In genomic region chr20:55213653-55214052, GRCh38 we compare ENCODE assay signal across 3 cellular contexts.
TF ChIP-seq lines count a peak whose summit lies in the region.

No MANE protein-coding gene starts in this region.

TF ChIP-seq in HepG2, 621 proteins besides CTCF, POLR2A, EP300 and RAD21:
- TF ChIP-seq HOXA3 (CRISPR knock-in tag; IDR thresholded peaks at IDR 0.05) (no peak), SMARCC2 (IDR thresholded peaks at IDR 0.05) (no peak), ZNF749 (CRISPR knock-in tag; IDR thresholded peaks at IDR 0.05; ENCODE audit: borderline replicate concordance) (no peak), CEBPB (IDR thresholded peaks at IDR 0.05; ENCODE audit: borderline replicate concordance, low read depth, low read length) (peak; percentile 66; the same call in 1 of the 2 replicates), ATF1 (CRISPR knock-in tag; IDR thresholded peaks at IDR 0.05) (no peak), HOXD1 (CRISPR knock-in tag; IDR thresholded peaks at IDR 0.05) (no peak), ZNF460 (CRISPR knock-in tag; IDR thresholded peaks at IDR 0.05; ENCODE audit: borderline replicate concordance) (no peak)

TF ChIP-seq in IMR-90, 13 proteins besides CTCF, POLR2A, EP300 and RAD21:
- no peak for TF ChIP-seq RFX5 (IDR thresholded peaks at IDR 0.05; ENCODE audit: low read depth, low read length)
- no peak for TF ChIP-seq RCOR1 (IDR thresholded peaks at IDR 0.05; ENCODE audit: insufficient replicate concordance, low read length)
- TF ChIP-seq MAZ (IDR thresholded peaks at IDR 0.05; ENCODE audit: borderline replicate concordance, low read depth, low read length): no peak
- TF ChIP-seq CEBPB (IDR thresholded peaks at IDR 0.05; ENCODE audit: low read depth, low read length): peak; percentile 52; the same call in 1 of the 2 replicates
- no peak for TF ChIP-seq SMC3 (IDR thresholded peaks at IDR 0.05; ENCODE audit: low read depth, low read length)

TF ChIP-seq in H1, 55 proteins besides CTCF, POLR2A, EP300 and RAD21:
- TF ChIP-seq SP2 (IDR thresholded peaks at IDR 0.05; ENCODE audit: low read length): no peak
- peak; percentile 24; the same call in 1 of the 2 replicates for TF ChIP-seq CEBPB (IDR thresholded peaks at IDR 0.05; ENCODE audit: low read depth, low read length)
